In genomic region chr19:37973666-37974065, GRCh38 we compare ENCODE assay signal across 15 cellular contexts.
"Had no signal": no experiment of that assay in that cellular context is flagged by ENCODE, and none has a peak within 500 bp of the region (broad histone marks: within the 10 kb centered on the region; RNA-seq: fewer than 3 reads in every experiment).

No MANE protein-coding gene starts in this region.

- H3K36me3 ChIP-seq: thyroid gland, uterus had no signal

- H3K4me1 Mint-ChIP-seq: activated naive CD4-positive, alpha-beta T cell treated with anti-CD3 and anti-CD28 coated beads, Interleukin-2, amount 50 U/mL, for 24 hours; endodermal cell had no signal

- H3K27me3 ChIP-seq: brain microvascular endothelial cell, thyroid gland, uterus had no signal

- H3K36me3 Mint-ChIP-seq: natural killer cell had no signal

- H3K27ac ChIP-seq: brain microvascular endothelial cell, thyroid gland, uterus had no signal

- H3K4me3 Mint-ChIP-seq: activated naive CD4-positive, alpha-beta T cell treated with anti-CD3 and anti-CD28 coated beads, Interleukin-2, amount 50 U/mL, for 24 hours; endodermal cell; natural killer cell; T-helper 1 cell treated with Interleukin-12 subunit alpha and Interleukin-12 subunit beta and Interleukin-4 antibody, amounts not matched to agents 30 μg/mL and 1 μg/mL, for 36 hours had no signal

- H3K9me3 Mint-ChIP-seq: activated naive CD4-positive, alpha-beta T cell treated with anti-CD3 and anti-CD28 coated beads, Interleukin-2, amount 50 U/mL, for 24 hours had no signal

- H3K9me3 ChIP-seq: thyroid gland had no signal

- ATAC-seq: natural killer cell had no signal

- H3K4me1 ChIP-seq: uterus had no signal

- H3K4me3 ChIP-seq: mucosa of descending colon, thyroid gland, uterus had no signal

- DNase-seq: activated CD4-positive, CD25-positive, alpha-beta regulatory T cell; activated effector memory CD4-positive, alpha-beta T cell treated with Interleukin-2 at 50 U/mL for 16 hours; brain microvascular endothelial cell; dermis blood vessel endothelial cell; endodermal cell; erythroblast; hippocampal formation; mammary epithelial cell; mucosa of descending colon; natural killer cell; stimulated activated CD4-positive, alpha-beta T cell treated with anti-CD3 and anti-CD28 coated beads, Interleukin-4, amount 100 ng/mL, for 1 hour; thyroid gland; uterus had no signal

- H3K27ac Mint-ChIP-seq: activated naive CD4-positive, alpha-beta T cell treated with anti-CD3 and anti-CD28 coated beads, Interleukin-2, amount 50 U/mL, for 24 hours; endodermal cell; natural killer cell; T-helper 1 cell treated with Interleukin-12 subunit alpha and Interleukin-12 subunit beta and Interleukin-4 antibody, amounts not matched to agents 30 μg/mL and 1 μg/mL, for 36 hours had no signal

- H3K27me3 Mint-ChIP-seq: activated naive CD4-positive, alpha-beta T cell treated with anti-CD3 and anti-CD28 coated beads, Interleukin-2, amount 50 U/mL, for 24 hours had no signal
